ENCODE assay signal across 14 cellular contexts in the genomic region with DNA sequence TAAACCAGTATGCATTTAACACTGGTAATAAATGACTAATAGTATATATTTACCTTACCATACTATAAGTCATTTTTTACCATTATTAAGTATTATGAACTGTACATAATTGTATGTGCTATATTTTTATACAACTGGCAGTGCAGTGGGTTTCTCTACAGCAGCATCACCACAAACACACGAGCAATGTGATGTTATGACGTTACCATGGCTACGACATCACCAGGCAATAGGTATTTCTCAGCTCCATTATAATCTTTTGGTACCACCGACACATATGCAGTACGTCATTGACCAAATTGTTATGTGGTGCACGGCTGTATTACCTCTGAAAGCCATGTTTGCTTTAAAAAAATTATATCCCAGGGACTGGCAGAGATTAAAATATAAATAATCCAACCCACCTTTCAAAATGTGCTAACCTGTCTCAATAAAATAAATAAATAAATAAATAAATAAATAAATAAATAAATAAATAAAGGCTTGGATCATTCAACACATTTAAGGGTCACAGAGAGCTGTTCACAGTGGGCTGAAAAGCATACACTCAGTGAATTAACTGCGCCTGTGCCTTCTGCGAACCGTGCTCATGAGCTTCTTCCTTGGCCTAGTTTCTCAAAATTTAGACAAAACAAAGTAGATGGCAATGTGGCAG.
A peak's percentile ranks its signal among the peaks of the same experiment; 100 is the strongest.
DNase-seq lines count a peak whose midpoint lies in the region; TF ChIP-seq lines count a peak whose summit lies in the region.
"Had no signal": no experiment of that assay in that cellular context is flagged by ENCODE, and none has a peak within 500 bp of the region (broad histone marks: within the 10 kb centered on the region; RNA-seq: fewer than 3 reads in every experiment).

No MANE protein-coding gene starts in this region.

- POLR2A ChIA-PET in HEK293 (lab: Yijun Ruan, JAX), result no interaction called here

- H3K4me3 ChIP-seq in HEK293 (ENCODE audit: low read depth, low read length), result no peak overlapping the region
- H3K4me3 ChIP-seq: BLaER1 treated with 17β-estradiol and CSF1 and Interleukin-3, amounts not matched to agents 10 nM and 100 nM; GM23248 had no signal

- no peaks in the 10 kb centered on the region for H3K4me1 Mint-ChIP-seq in activated CD4-positive, alpha-beta T cell treated with anti-CD3 and anti-CD28 coated beads, Interleukin-2, amount 10 ng/mL, durations not matched to agents 24 days and 14 days
- no peaks in the 10 kb centered on the region for H3K4me1 Mint-ChIP-seq in type B pancreatic cell (ENCODE audit: unreplicated experiment)
- H3K4me1 Mint-ChIP-seq: B cell had no signal

- H3K9me3 ChIP-seq in HEK293 (ENCODE audit: control insufficient read depth, insufficient read depth, low read depth, low read length), result no peaks in the 10 kb centered on the region

- peak; percentile 18 for DNase-seq in activated CD4-positive, alpha-beta T cell treated with anti-CD3 and anti-CD28 coated beads, Interleukin-2, amount 10 ng/mL, durations not matched to agents 24 days and 14 days
- no peak for DNase-seq in activated CD4-positive, alpha-beta T cell treated with anti-CD3 and anti-CD28 coated beads, Interleukin-2, amount 50 U/mL, for 4 hours
- DNase-seq in left kidney (ENCODE audit: low read depth, low spot score) (peak; percentile 5), activated T-cell treated with anti-CD3 and anti-CD28 coated beads for 4 hours (no peak), type B pancreatic cell (ENCODE audit: extremely low spot score, unreplicated experiment) (no peak), MV-4-11 (lab: John Stamatoyannopoulos, UW) (no peak)
- DNase-seq: 8988T; Calu3; CD8-positive, alpha-beta T cell; GM23248; H7 had no signal

- no peak overlapping the region for H3K27ac Mint-ChIP-seq in activated CD4-positive, alpha-beta T cell treated with anti-CD3 and anti-CD28 coated beads, Interleukin-2, amount 10 ng/mL, durations not matched to agents 24 days and 14 days
- no peak overlapping the region for H3K27ac Mint-ChIP-seq in type B pancreatic cell
- H3K27ac Mint-ChIP-seq: B cell; CD8-positive, alpha-beta T cell had no signal

- no peak overlapping the region for H3K4me3 Mint-ChIP-seq in activated CD4-positive, alpha-beta T cell treated with anti-CD3 and anti-CD28 coated beads, Interleukin-2, amount 10 ng/mL, durations not matched to agents 24 days and 14 days
- H3K4me3 Mint-ChIP-seq in type B pancreatic cell, result no peak overlapping the region
- H3K4me3 Mint-ChIP-seq: B cell; CD8-positive, alpha-beta T cell had no signal

- H3K36me3 Mint-ChIP-seq in activated CD4-positive, alpha-beta T cell treated with anti-CD3 and anti-CD28 coated beads, Interleukin-2, amount 10 ng/mL, durations not matched to agents 24 days and 14 days (ENCODE audit: low read depth), result no peaks in the 10 kb centered on the region
- no peaks in the 10 kb centered on the region for H3K36me3 Mint-ChIP-seq in type B pancreatic cell
- H3K36me3 Mint-ChIP-seq: CD8-positive, alpha-beta T cell had no signal

- H3K4me1 ChIP-seq in HEK293 (ENCODE audit: control insufficient read depth, insufficient read depth, low read length), result no peaks in the 10 kb centered on the region
- H3K4me1 ChIP-seq: BLaER1 treated with 17β-estradiol and CSF1 and Interleukin-3, amounts not matched to agents 10 nM and 100 nM had no signal

- peaks cover 4% of the 10 kb centered on the region for H3K9me3 Mint-ChIP-seq in activated CD4-positive, alpha-beta T cell treated with anti-CD3 and anti-CD28 coated beads, Interleukin-2, amount 10 ng/mL, durations not matched to agents 24 days and 14 days
- peaks cover 4% of the 10 kb centered on the region for H3K9me3 Mint-ChIP-seq in type B pancreatic cell

- intact Hi-C loops in activated CD4-positive, alpha-beta T cell treated with anti-CD3 and anti-CD28 coated beads, Interleukin-2, amount 10 ng/mL, durations not matched to agents 24 days and 14 days (cut with micrococcal nuclease), result no loop called here

- H3K36me3 ChIP-seq in HEK293 (ENCODE audit: control insufficient read depth in 2 of 2, insufficient read depth in 1 of 2, low read length in 2 of 2), result no peaks in the 10 kb centered on the region
- H3K36me3 ChIP-seq: BLaER1 treated with 17β-estradiol and CSF1 and Interleukin-3, amounts not matched to agents 10 nM and 100 nM had no signal

- peaks cover 2% of the 10 kb centered on the region for H3K27me3 Mint-ChIP-seq in activated CD4-positive, alpha-beta T cell treated with anti-CD3 and anti-CD28 coated beads, Interleukin-2, amount 10 ng/mL, durations not matched to agents 24 days and 14 days
- no peaks in the 10 kb centered on the region for H3K27me3 Mint-ChIP-seq in type B pancreatic cell
- H3K27me3 Mint-ChIP-seq: B cell had no signal

- CTCF ChIA-PET in HEK293 (lab: Yijun Ruan, JAX), result interaction anchor here (0.6 to 1.9 kb wide), 7 partner anchors 46 to 342 kb away, joined by 3 to 13 read pairs (median 3); no protein-coding TSS in a partner anchor

- TF ChIP-seq CTCF in HEK293 (tag by site-specific recombination; IDR thresholded peaks at IDR 0.05), result no peak
- no peak for TF ChIP-seq CTCF in type B pancreatic cell (conservative IDR thresholded peaks at IDR 0.05)

- H3K27ac ChIP-seq in HEK293 (ENCODE audit: extremely low read depth, low read depth, low read length), result no peak overlapping the region
- H3K27ac ChIP-seq: BLaER1 treated with 17β-estradiol and CSF1 and Interleukin-3, amounts not matched to agents 10 nM and 100 nM; GM23248 had no signal

TF ChIP-seq in HEK293, 187 proteins besides CTCF, POLR2A, EP300 and RAD21 (continues in another document):
- TF ChIP-seq ZNF155 (tag by site-specific recombination; IDR thresholded peaks at IDR 0.05) (0 out of 2 replicates have a peak, but pooled peaks have one; percentile 19), ZNF23 (tag by site-specific recombination; IDR thresholded peaks at IDR 0.05; ENCODE audit: borderline replicate concordance) (no peak), ZNF184 (tag by site-specific recombination; IDR thresholded peaks at IDR 0.05) (no peak), ZBTB8A (tag by site-specific recombination; IDR thresholded peaks at IDR 0.05) (peak; percentile 80), HOXC10 (CRISPR knock-in tag; IDR thresholded peaks at IDR 0.05) (no peak), MYNN (tag by site-specific recombination; IDR thresholded peaks at IDR 0.05; ENCODE audit: borderline replicate concordance) (0 out of 2 replicates have a peak, but pooled peaks have one; percentile 52)
- TF ChIP-seq, protein P1, sequence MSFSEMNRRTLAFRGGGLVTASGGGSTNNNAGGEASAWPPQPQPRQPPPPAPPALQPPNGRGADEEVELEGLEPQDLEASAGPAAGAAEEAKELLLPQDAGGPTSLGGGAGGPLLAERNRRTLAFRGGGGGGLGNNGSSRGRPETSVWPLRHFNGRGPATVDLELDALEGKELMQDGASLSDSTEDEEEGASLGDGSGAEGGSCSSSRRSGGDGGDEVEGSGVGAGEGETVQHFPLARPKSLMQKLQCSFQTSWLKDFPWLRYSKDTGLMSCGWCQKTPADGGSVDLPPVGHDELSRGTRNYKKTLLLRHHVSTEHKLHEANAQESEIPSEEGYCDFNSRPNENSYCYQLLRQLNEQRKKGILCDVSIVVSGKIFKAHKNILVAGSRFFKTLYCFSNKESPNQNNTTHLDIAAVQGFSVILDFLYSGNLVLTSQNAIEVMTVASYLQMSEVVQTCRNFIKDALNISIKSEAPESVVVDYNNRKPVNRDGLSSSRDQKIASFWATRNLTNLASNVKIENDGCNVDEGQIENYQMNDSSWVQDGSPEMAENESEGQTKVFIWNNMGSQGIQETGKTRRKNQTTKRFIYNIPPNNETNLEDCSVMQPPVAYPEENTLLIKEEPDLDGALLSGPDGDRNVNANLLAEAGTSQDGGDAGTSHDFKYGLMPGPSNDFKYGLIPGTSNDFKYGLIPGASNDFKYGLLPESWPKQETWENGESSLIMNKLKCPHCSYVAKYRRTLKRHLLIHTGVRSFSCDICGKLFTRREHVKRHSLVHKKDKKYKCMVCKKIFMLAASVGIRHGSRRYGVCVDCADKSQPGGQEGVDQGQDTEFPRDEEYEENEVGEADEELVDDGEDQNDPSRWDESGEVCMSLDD (tag by site-specific recombination; IDR thresholded peaks at IDR 0.05), result no peak
- TF ChIP-seq, protein P2, sequence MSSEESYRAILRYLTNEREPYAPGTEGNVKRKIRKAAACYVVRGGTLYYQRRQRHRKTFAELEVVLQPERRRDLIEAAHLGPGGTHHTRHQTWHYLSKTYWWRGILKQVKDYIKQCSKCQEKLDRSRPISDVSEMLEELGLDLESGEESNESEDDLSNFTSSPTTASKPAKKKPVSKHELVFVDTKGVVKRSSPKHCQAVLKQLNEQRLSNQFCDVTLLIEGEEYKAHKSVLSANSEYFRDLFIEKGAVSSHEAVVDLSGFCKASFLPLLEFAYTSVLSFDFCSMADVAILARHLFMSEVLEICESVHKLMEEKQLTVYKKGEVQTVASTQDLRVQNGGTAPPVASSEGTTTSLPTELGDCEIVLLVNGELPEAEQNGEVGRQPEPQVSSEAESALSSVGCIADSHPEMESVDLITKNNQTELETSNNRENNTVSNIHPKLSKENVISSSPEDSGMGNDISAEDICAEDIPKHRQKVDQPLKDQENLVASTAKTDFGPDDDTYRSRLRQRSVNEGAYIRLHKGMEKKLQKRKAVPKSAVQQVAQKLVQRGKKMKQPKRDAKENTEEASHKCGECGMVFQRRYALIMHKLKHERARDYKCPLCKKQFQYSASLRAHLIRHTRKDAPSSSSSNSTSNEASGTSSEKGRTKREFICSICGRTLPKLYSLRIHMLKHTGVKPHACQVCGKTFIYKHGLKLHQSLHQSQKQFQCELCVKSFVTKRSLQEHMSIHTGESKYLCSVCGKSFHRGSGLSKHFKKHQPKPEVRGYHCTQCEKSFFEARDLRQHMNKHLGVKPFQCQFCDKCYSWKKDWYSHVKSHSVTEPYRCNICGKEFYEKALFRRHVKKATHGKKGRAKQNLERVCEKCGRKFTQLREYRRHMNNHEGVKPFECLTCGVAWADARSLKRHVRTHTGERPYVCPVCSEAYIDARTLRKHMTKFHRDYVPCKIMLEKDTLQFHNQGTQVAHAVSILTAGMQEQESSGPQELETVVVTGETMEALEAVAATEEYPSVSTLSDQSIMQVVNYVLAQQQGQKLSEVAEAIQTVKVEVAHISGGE (tag by site-specific recombination; conservative IDR thresholded peaks at IDR 0.05; ENCODE audit: low read depth), result peak; percentile 88
- TF ChIP-seq, protein P3, sequence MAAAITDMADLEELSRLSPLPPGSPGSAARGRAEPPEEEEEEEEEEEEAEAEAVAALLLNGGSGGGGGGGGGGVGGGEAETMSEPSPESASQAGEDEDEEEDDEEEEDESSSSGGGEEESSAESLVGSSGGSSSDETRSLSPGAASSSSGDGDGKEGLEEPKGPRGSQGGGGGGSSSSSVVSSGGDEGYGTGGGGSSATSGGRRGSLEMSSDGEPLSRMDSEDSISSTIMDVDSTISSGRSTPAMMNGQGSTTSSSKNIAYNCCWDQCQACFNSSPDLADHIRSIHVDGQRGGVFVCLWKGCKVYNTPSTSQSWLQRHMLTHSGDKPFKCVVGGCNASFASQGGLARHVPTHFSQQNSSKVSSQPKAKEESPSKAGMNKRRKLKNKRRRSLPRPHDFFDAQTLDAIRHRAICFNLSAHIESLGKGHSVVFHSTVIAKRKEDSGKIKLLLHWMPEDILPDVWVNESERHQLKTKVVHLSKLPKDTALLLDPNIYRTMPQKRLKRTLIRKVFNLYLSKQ (tag by site-specific recombination; IDR thresholded peaks at IDR 0.05; ENCODE audit: borderline replicate concordance), result peak; percentile 56; the same call in 1 of the 2 replicates

Comparison
In these comparisons a context has a peak if more than half of its experiments do, and no peak if none do; other contexts are left out.
1. DNase-seq: peak in activated CD4-positive, alpha-beta T cell treated with anti-CD3 and anti-CD28 coated beads, Interleukin-2, amount 10 ng/mL, durations not matched to agents 24 days and 14 days (single experiment) and left kidney (single experiment); none in activated CD4-positive, alpha-beta T cell treated with anti-CD3 and anti-CD28 coated beads, Interleukin-2, amount 50 U/mL, for 4 hours (0 of 2), activated T-cell treated with anti-CD3 and anti-CD28 coated beads for 4 hours (single experiment), type B pancreatic cell (single experiment) and MV-4-11 (single experiment).